ENCODE assay signal across 24 cellular contexts in the genomic region with DNA sequence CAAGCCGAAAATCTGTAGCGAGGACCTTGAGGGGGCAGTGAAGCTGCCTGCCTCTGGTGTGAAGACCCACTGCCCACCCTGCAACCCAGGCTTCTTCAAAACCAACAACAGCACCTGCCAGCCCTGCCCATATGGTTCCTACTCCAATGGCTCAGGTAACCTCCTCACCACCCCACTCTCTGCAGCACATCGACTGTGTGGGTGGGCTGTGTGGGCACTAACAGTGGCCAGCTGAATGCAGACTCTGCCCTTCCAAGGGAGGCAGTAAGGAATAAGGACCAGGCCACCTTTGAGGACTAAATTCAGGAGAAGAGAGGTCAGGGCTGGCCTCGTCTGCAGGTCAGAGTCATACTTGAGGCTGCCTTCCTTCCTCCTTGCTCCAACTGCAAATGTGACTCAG. TPM values are rescaled to one million over a fixed set of nuclear protein-coding genes. Genes with fewer than 3 reads are reported as not detected.
A peak's percentile ranks its signal among the peaks of the same experiment; 100 is the strongest.
DNase-seq lines count a peak whose midpoint lies in the region; ATAC-seq, FAIRE-seq and TF ChIP-seq lines count a peak whose summit lies in the region.
"Had no signal": no experiment of that assay in that cellular context is flagged by ENCODE, and none has a peak within 500 bp of the region (broad histone marks: within the 10 kb centered on the region; RNA-seq: fewer than 3 reads in every experiment).

No MANE protein-coding gene starts in this region.

- no peak overlapping the region for H3K56ac ChIP-seq in IMR-90 (ENCODE audit: extremely low read depth, insufficient read depth, low read length)
- H3K56ac ChIP-seq in H1 (replicated peaks; ENCODE audit: insufficient read length, low read depth, low read length) = no peak overlapping the region

- H3K18ac ChIP-seq in IMR-90 (ENCODE audit: low read depth, low read length) (no peak overlapping the region), H1 (ENCODE audit: extremely low read depth, low read length) (no peak overlapping the region)

- 0 out of 2 replicates have a peak overlapping the region, but pooled peaks have one; percentile 15 for H2AK5ac ChIP-seq in IMR-90 (ENCODE audit: low read depth, low read length)
- H2AK5ac ChIP-seq in H1 (ENCODE audit: low read depth, low read length) = no peak overlapping the region

- no peak overlapping the region for H3K4me2 ChIP-seq in IMR-90 (ENCODE audit: low read depth, low read length)
- no peak overlapping the region for H3K4me2 ChIP-seq in H1 (ENCODE audit: insufficient read depth in 1 of 2, low read depth in 2 of 2, low read length in 2 of 2)
- H3K4me2 ChIP-seq: BLaER1 had no signal

- TF ChIP-seq POLR2A in IMR-90 (IDR thresholded peaks at IDR 0.05; ENCODE audit: low read depth, low read length) = no peak
- no peak for TF ChIP-seq POLR2A in H1 (IDR thresholded peaks at IDR 0.05; ENCODE audit: control extremely low read depth in 1 of 2, low read depth in 2 of 2, low read length in 2 of 2)

- H3K27ac ChIP-seq in IMR-90 (ENCODE audit: insufficient read depth, low read length) = no peak overlapping the region
- H3K27ac ChIP-seq in H1 (ENCODE audit: low read depth, low read length) = no peak overlapping the region
- peak overlapping the region; percentile 68 for H3K27ac ChIP-seq in neutrophil
- no peak overlapping the region for H3K27ac ChIP-seq in upper lobe of right lung
- H3K27ac ChIP-seq: BLaER1 had no signal

- in situ Hi-C loops in IMR-90 (cut with MboI; ENCODE audit: low sequenced_read_pairs) = no loop called here

- ATAC-seq in IMR-90 (ENCODE audit: low read depth) (no peak), upper lobe of right lung (no peak), Right ventricle myocardium superior (ENCODE audit: poor library complexity) (no peak), WTC11 (no peak)

- no peak for FAIRE-seq in H1 (lab: Jason Lieb, UNC)
- FAIRE-seq: A204.1, G401.6, GM12891, GM18507 had no signal

- peaks cover 10% of the 10 kb centered on the region for H3K4me1 Mint-ChIP-seq in WTC11
- H3K4me1 Mint-ChIP-seq: CD4-positive, CD25-positive, alpha-beta regulatory T cell; CD8-positive, alpha-beta memory T cell had no signal

- no peak overlapping the region for H2BK5ac ChIP-seq in IMR-90 (ENCODE audit: low read depth, low read length, poor library complexity, severe bottlenecking)
- H2BK5ac ChIP-seq in H1 (ENCODE audit: low read depth, low read length) = no peak overlapping the region

- DNase-seq in IMR-90 (no peak), H1 (ENCODE audit: low read depth in 1 of 2, low spot score in 2 of 2) (no peak), upper lobe of right lung (peak; percentile 16), DMS 273 treated with DMSO at 0.1 percent for 48 hours (lab: John Stamatoyannopoulos, UW) (no peak), Right ventricle myocardium superior (no peak), GOT3 (lab: John Stamatoyannopoulos, UW) (no peak), WTC11 (ENCODE audit: low spot score) (no peak)
- DNase-seq: 8988T; ACHN; BE2C; C1 segment of cervical spinal cord; CD4-positive, alpha-beta memory T cell; CD4-positive, CD25-positive, alpha-beta regulatory T cell; CD8-positive, alpha-beta memory T cell; COR-L47; DMS79 treated with DMSO at 0.1 percent for 48 hours; GF-D8 had no signal

- H4K8ac ChIP-seq in IMR-90 (ENCODE audit: low read depth in 2 of 2, low read length in 2 of 2) (no peak overlapping the region), H1 (ENCODE audit: extremely low read depth, insufficient read depth, low read length) (peak overlapping the region; percentile 42; the same call in 1 of the 2 replicates)

- TF ChIP-seq CTCF in IMR-90 (conservative IDR thresholded peaks at IDR 0.05; ENCODE audit: low read depth, low read length) (no peak), H1 (IDR thresholded peaks at IDR 0.05; ENCODE audit: control extremely low read depth in 1 of 3, insufficient read depth in 1 of 3, low read depth in 1 of 3, low read length in 3 of 3) (no peak), neutrophil (IDR thresholded peaks at IDR 0.05) (no peak), upper lobe of right lung (IDR thresholded peaks at IDR 0.05) (no peak), WTC11 (IDR thresholded peaks at IDR 0.05) (no peak)

- H2BK20ac ChIP-seq in IMR-90 (ENCODE audit: low read depth, low read length) (no peak overlapping the region), H1 (ENCODE audit: low read length) (no peak overlapping the region)

- no peaks in the 10 kb centered on the region; the same call in 1 of the 2 replicates for H3K27me3 Mint-ChIP-seq in WTC11 (ENCODE audit: low read depth)
- H3K27me3 Mint-ChIP-seq: CD4-positive, alpha-beta memory T cell; CD4-positive, CD25-positive, alpha-beta regulatory T cell had no signal

- H3K27ac Mint-ChIP-seq in WTC11 = no peak overlapping the region
- H3K27ac Mint-ChIP-seq: CD14-positive monocyte; CD4-positive, alpha-beta memory T cell; CD4-positive, CD25-positive, alpha-beta regulatory T cell had no signal

- H2BK120ac ChIP-seq in IMR-90 (ENCODE audit: low read depth, low read length) = no peak overlapping the region
- no peak overlapping the region for H2BK120ac ChIP-seq in H1 (replicated peaks; ENCODE audit: low read depth, low read length)

- peak overlapping the region; percentile 38; the same call in 1 of the 2 replicates for H3K4ac ChIP-seq in IMR-90 (ENCODE audit: low read depth, low read length)
- H3K4ac ChIP-seq in H1 (replicated peaks; ENCODE audit: insufficient read length, low read depth, low read length) = no peak overlapping the region

- H3K27me3 ChIP-seq in IMR-90 (ENCODE audit: control insufficient read depth, insufficient read depth, low read length) (no peaks in the 10 kb centered on the region), H1 (replicated peaks in 1 of 4; ENCODE audit: control insufficient read depth in 3 of 4, extremely low read depth in 1 of 4, insufficient read depth in 3 of 4, low read length in 3 of 4) (no peaks in the 10 kb centered on the region), neutrophil (no peaks in the 10 kb centered on the region), upper lobe of right lung (no peaks in the 10 kb centered on the region)
- H3K27me3 ChIP-seq: BE2C, BLaER1 had no signal

- H3K14ac ChIP-seq in IMR-90 (replicated peaks; ENCODE audit: low read depth, low read length) (no peak overlapping the region), H1 (ENCODE audit: insufficient read length) (no peak overlapping the region)

- intact Hi-C loops in IMR-90 (cut with micrococcal nuclease) (no loop called here), upper lobe of right lung (cut with DNase I) (no loop called here), Right ventricle myocardium superior (cut with DNase I) (no loop called here)

- no peak overlapping the region for H2BK15ac ChIP-seq in IMR-90 (ENCODE audit: low read depth, low read length)
- H2BK15ac ChIP-seq in H1 (ENCODE audit: low read length) = no peak overlapping the region

- TF ChIP-seq RAD21 in IMR-90 (IDR thresholded peaks at IDR 0.05; ENCODE audit: low read length) = no peak
- TF ChIP-seq RAD21 in H1 (IDR thresholded peaks at IDR 0.05 in 1 of 2, conservative IDR thresholded peaks at IDR 0.05 in 1 of 2; ENCODE audit: low read depth in 2 of 2, low read length in 2 of 2) = no peak

- H3K4me3 ChIP-seq in IMR-90 (ENCODE audit: insufficient read depth, low read depth, low read length) (no peak overlapping the region), H1 (ENCODE audit: extremely low read depth in 1 of 4, insufficient read depth in 2 of 4, low read depth in 3 of 4, low read length in 4 of 4) (no peak overlapping the region), neutrophil (ENCODE audit: low read depth in 1 of 2, low read length in 1 of 2) (no peak overlapping the region), upper lobe of right lung (no peak overlapping the region)
- H3K4me3 ChIP-seq: BLaER1 had no signal

- no peak overlapping the region for H3K23ac ChIP-seq in IMR-90 (ENCODE audit: low read depth, low read length)
- H3K23ac ChIP-seq in H1 (ENCODE audit: insufficient read length) = no peak overlapping the region

- H3K79me1 ChIP-seq in IMR-90 (ENCODE audit: low read depth in 1 of 2, low read length in 2 of 2) = no peaks in the 10 kb centered on the region
- no peaks in the 10 kb centered on the region for H3K79me1 ChIP-seq in H1 (ENCODE audit: low read depth, low read length)

- H3K23me2 ChIP-seq in H1 (ENCODE audit: low read depth, low read length) = no peaks in the 10 kb centered on the region; the same call in 1 of the 2 replicates

- dilution Hi-C loops in IMR-90 (cut with HindIII; ENCODE audit: low sequenced_read_pairs, unreplicated experiment) = no loop called here

- H3K36me3 Mint-ChIP-seq in WTC11 = no peaks in the 10 kb centered on the region
- H3K36me3 Mint-ChIP-seq: CD14-positive monocyte had no signal

- no peak overlapping the region for H3K9ac ChIP-seq in IMR-90 (ENCODE audit: low read depth, low read length)
- H3K9ac ChIP-seq in H1 (replicated peaks in 1 of 4; ENCODE audit: extremely low read depth in 1 of 4, low read depth in 3 of 4, low read length in 3 of 4) = no peak overlapping the region
- H3K9ac ChIP-seq: BLaER1 had no signal

- no CpG with 5 or more reads among the region's 4 CpGs for WGBS in IMR-90 (ENCODE audit: extremely low coverage in 2 of 2, insufficient read length in 1 of 2), 2 experiments
- 92% methylated on average over 4 of the region's 4 CpGs; no CpG with 5 or more reads in 1 of the 2 experiments for whole genome bisulfite sequencing in H1 (ENCODE audit: extremely low coverage in 1 of 2, insufficient coverage in 1 of 2, insufficient read length in 1 of 2, insufficient replicate concordance in 2 of 2, low coverage in 1 of 2, low lambda C conversion rate in 2 of 2, missing lambda C conversion rate in 1 of 2), 2 experiments

- H3K9me3 ChIP-seq in IMR-90 (ENCODE audit: control insufficient read depth, insufficient read depth, low read length) (no peaks in the 10 kb centered on the region), H1 (ENCODE audit: insufficient read depth in 2 of 2, low read depth in 1 of 2, low read length in 1 of 2) (no peaks in the 10 kb centered on the region), neutrophil (no peaks in the 10 kb centered on the region), upper lobe of right lung (no peaks in the 10 kb centered on the region)
- H3K9me3 ChIP-seq: BE2C, BLaER1 had no signal

- H2AK9ac ChIP-seq in IMR-90 (replicated peaks; ENCODE audit: low read depth, low read length, poor library complexity) = no peak overlapping the region

- no peak overlapping the region for H2BK12ac ChIP-seq in H1 (ENCODE audit: low read depth, low read length)

- H2AFZ ChIP-seq in IMR-90 (replicated peaks; ENCODE audit: low read length, poor library complexity) (no peak overlapping the region), H1 (ENCODE audit: low read length) (no peak overlapping the region)

- H3K9me3 Mint-ChIP-seq in WTC11 = no peaks in the 10 kb centered on the region
- H3K9me3 Mint-ChIP-seq: CD4-positive, CD25-positive, alpha-beta regulatory T cell; CD8-positive, alpha-beta memory T cell had no signal

- no peaks in the 10 kb centered on the region for H3K79me2 ChIP-seq in H1 (ENCODE audit: control insufficient read depth in 1 of 2, insufficient read depth in 2 of 2, low read length in 2 of 2)

- peaks cover 20% of the 10 kb centered on the region for H3K9me1 ChIP-seq in IMR-90 (ENCODE audit: insufficient read depth, low read length)

- POLR2A ChIA-PET in IMR-90 (lab: Charles Lee; ENCODE audit: unreplicated experiment) = no interaction called here
- POLR2A ChIA-PET in H1 (lab: Charles Lee; ENCODE audit: partially characterized antibody) = no interaction called here
- POLR2A ChIA-PET in WTC11 (lab: Charles Lee) = no interaction called here

- BruUV-seq in IMR-90 (replicated peaks; lab: Mats Ljungman, UMichigan) = no TSS peak

- H4K5ac ChIP-seq in IMR-90 (ENCODE audit: low read depth, low read length) (no peak overlapping the region), H1 (ENCODE audit: insufficient read length, low read depth, low read length) (no peak overlapping the region)

- no peak overlapping the region for H3K4me3 Mint-ChIP-seq in WTC11
- H3K4me3 Mint-ChIP-seq: CD4-positive, alpha-beta memory T cell; CD4-positive, CD25-positive, alpha-beta regulatory T cell; CD8-positive, alpha-beta memory T cell had no signal

- CTCF ChIA-PET in IMR-90 (lab: Yijun Ruan, JAX) = no interaction called here
- CTCF ChIA-PET in H1 (lab: Charles Lee; ENCODE audit: partially characterized antibody) = interaction anchor here (0.8 to 32.0 kb wide), 6 partner anchors 11 to 116 kb away, joined by 3 to 651 read pairs (median 4); a partner anchor contains a TSS
- CTCF ChIA-PET in WTC11 (lab: Charles Lee) = interaction anchor here (1.1 to 1.2 kb wide), 2 partner anchors 13 to 88 kb away, joined by 3 to 4 read pairs; no protein-coding TSS in a partner anchor

- TF ChIP-seq EP300 in H1 (IDR thresholded peaks at IDR 0.05; ENCODE audit: borderline replicate concordance in 1 of 2, low read depth in 2 of 2, low read length in 2 of 2) = no peak

- H4K91ac ChIP-seq in IMR-90 (ENCODE audit: insufficient read depth, low read depth, low read length) (no peak overlapping the region), H1 (replicated peaks; ENCODE audit: insufficient read length, low read length) (no peak overlapping the region)

- H3K36me3 ChIP-seq in IMR-90 (ENCODE audit: control insufficient read depth, insufficient read depth, low read length) = no peaks in the 10 kb centered on the region
- H3K36me3 ChIP-seq in H1 (ENCODE audit: control insufficient read depth in 2 of 4, insufficient read depth in 4 of 4, low read length in 3 of 4) = no peaks in the 10 kb centered on the region
- H3K36me3 ChIP-seq in neutrophil = peaks cover 42% of the 10 kb centered on the region
- no peaks in the 10 kb centered on the region for H3K36me3 ChIP-seq in upper lobe of right lung
- H3K36me3 ChIP-seq: BE2C, BLaER1 had no signal

- H3K4me1 ChIP-seq in IMR-90 (ENCODE audit: control insufficient read depth, insufficient read depth, low read length) = peaks cover 22% of the 10 kb centered on the region; the same call in 1 of the 2 replicates
- H3K4me1 ChIP-seq in H1 (replicated peaks in 1 of 4; ENCODE audit: control insufficient read depth in 3 of 4, insufficient read depth in 4 of 4, low read length in 3 of 4) = peaks cover 0 to 5% (median 1%) of the 10 kb centered on the region in 4 experiments; a peak in 2 of 7 replicates
- peaks cover 67 to 74% of the 10 kb centered on the region in 2 experiments for H3K4me1 ChIP-seq in neutrophil (ENCODE audit: control insufficient read depth in 1 of 2, insufficient read depth in 1 of 2, low read depth in 1 of 2, low read length in 1 of 2)
- peaks cover 20% of the 10 kb centered on the region for H3K4me1 ChIP-seq in upper lobe of right lung
- H3K4me1 ChIP-seq: BE2C, BLaER1 had no signal

- H4K20me1 ChIP-seq in IMR-90 (ENCODE audit: insufficient read depth, low read length) = no peaks in the 10 kb centered on the region
- no peaks in the 10 kb centered on the region for H4K20me1 ChIP-seq in H1 (replicated peaks in 1 of 2; ENCODE audit: control insufficient read depth in 1 of 2, insufficient read depth in 2 of 2, low read length in 2 of 2)
- H4K20me1 ChIP-seq: BLaER1 had no signal

RNA-seq across cellular contexts. Expression of a gene that starts 25.5 kb away (rescaled TPM):
- 348 and 373 TPM in 2 replicates for total RNA-seq in IMR-90 (2012; rRNA removed)
- 214 and 231 TPM in 2 replicates for polyA plus RNA-seq in IMR-90 (2012; rRNA removed)
- 117 and 193 TPM in 2 replicates for polyA plus RNA-seq in IMR-90 (2012; cell fraction: cytosol; rRNA removed)
- 152 and 416 TPM in 2 replicates for polyA plus RNA-seq in IMR-90 (2012; cell fraction: nucleus; rRNA removed; ENCODE audit: low replicate concordance)
- total RNA-seq in H1 (2021; fragmentation: NEBNext Ultra II Directional; extraction: Animal tissue kit (Norgen Biotek cat#: 25700)) = 136 and 146 TPM in 2 replicates
- 83.1 and 97.1 TPM in 2 replicates for polyA plus RNA-seq in H1 (2011; rRNA removed)
- 145 TPM for polyA plus RNA-seq in H1 (2011; cell fraction: cytosol; rRNA removed)
- 134 TPM for polyA plus RNA-seq in H1 (2011; cell fraction: nucleus; rRNA removed)
- 150 to 162 TPM (median 155 TPM) in 4 replicates for polyA plus RNA-seq in H1 (2012, experiment 1 of 2)
- polyA plus RNA-seq in H1 (2012, experiment 2 of 2) = 71.7 TPM
- 89.1 TPM for polyA plus RNA-seq in H1 (2013, experiment 1 of 2)
- polyA plus RNA-seq in H1 (2013, experiment 2 of 2) = 87.4 TPM
- polyA minus RNA-seq in H1 (2011; rRNA and poly(A)+ RNA removed) = 87.1 and 97.9 TPM in 2 replicates
- 50.2 TPM for polyA minus RNA-seq in H1 (2011; cell fraction: cytosol; rRNA and poly(A)+ RNA removed)
- polyA minus RNA-seq in H1 (2011; cell fraction: nucleus; rRNA and poly(A)+ RNA removed) = 67.5 TPM
- 194 TPM for total RNA-seq in upper lobe of right lung
- 92.8 TPM for total RNA-seq in Right ventricle myocardium superior
- total RNA-seq in WTC11 (2021) = 126 to 149 TPM (median 129 TPM) in 3 replicates
